ENCODE assay signal across 27 cellular contexts in the genomic region with DNA sequence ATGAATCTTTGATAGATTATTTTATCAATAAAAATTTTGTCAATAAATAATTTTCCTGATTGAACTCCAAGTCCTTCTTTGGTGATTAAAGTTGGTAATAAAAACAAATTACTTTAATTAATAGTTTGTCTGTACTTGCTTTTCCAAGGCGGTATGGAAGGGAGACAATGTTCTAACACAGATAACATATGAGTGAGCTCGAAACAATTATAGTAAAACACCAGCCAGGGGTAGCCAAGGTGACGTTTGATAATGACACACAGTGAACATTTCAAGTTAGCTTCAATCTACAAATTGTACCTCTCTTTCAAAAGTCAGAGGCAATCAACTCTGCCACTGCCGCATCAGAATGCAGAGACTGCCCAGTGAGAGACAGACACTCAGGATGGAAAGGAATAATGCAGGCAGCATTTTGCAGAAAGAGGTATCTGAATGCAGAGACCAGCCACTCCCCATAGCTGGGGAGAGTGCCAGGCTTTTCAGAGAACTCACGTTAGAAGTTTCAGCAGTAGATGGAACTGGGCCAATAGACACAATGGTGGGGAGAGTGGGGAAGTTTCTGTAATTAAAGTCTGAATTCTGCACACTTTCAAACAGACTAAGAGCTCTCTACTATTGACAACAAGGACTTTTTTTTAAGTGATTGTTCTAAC. TPM values are rescaled to one million over a fixed set of nuclear protein-coding genes. Genes with fewer than 3 reads are reported as not detected.
DNase-seq lines count a peak whose midpoint lies in the region; ATAC-seq and TF ChIP-seq lines count a peak whose summit lies in the region.
"Had no signal": no experiment of that assay in that cellular context is flagged by ENCODE, and none has a peak within 500 bp of the region (broad histone marks: within the 10 kb centered on the region; RNA-seq: fewer than 3 reads in every experiment).

No MANE protein-coding gene starts in this region.

- H3K27me3 ChIP-seq in testis, result no peaks in the 10 kb centered on the region
- H3K27me3 ChIP-seq: Peyer's patch had no signal

- WGBS in testis, 2 donors, result 26 to 29% methylated on average over 5 of the region's 5 CpGs

- TF ChIP-seq POLR2A in testis (IDR thresholded peaks at IDR 0.05), result no peak

- no peaks in the 10 kb centered on the region for H3K36me3 Mint-ChIP-seq in activated naive CD4-positive, alpha-beta T cell treated with anti-CD3 and anti-CD28 coated beads, Interleukin-2, amount 50 U/mL, for 72 hours
- H3K36me3 Mint-ChIP-seq: CD8-positive, alpha-beta T cell; naive thymus-derived CD8-positive, alpha-beta T cell; stimulated activated naive B cell treated with anti-CD40 and anti-IgM and Interleukin-4, amounts not matched to agents 10 μg/mL and 1 μg/mL and 100 μg/mL, for 72 hours had no signal

- no peaks in the 10 kb centered on the region for H3K36me3 ChIP-seq in testis (ENCODE audit: low read depth, missing control alignments)
- H3K36me3 ChIP-seq: Peyer's patch had no signal

- peak overlapping the region; percentile 3; the same call in 1 of the 2 replicates for H3K27ac ChIP-seq in VCaP
- H3K27ac ChIP-seq in testis, result peak overlapping the region; percentile 4 to 5
- H3K27ac ChIP-seq: parathyroid adenoma, Peyer's patch, skin epidermis had no signal

- intact Hi-C loops in left ventricle myocardium superior (cut with micrococcal nuclease) (no loop called here), testis (cut with DNase I; ENCODE audit: low total_unique reads) (no loop called here)

- peak; percentile 78 for ATAC-seq in left ventricle myocardium superior
- ATAC-seq in activated naive CD4-positive, alpha-beta T cell treated with anti-CD3 and anti-CD28 coated beads, Interleukin-2, amount 50 U/mL, for 72 hours, result no peak
- ATAC-seq: CD8-positive, alpha-beta T cell; GM12878; naive thymus-derived CD8-positive, alpha-beta T cell; stimulated activated naive B cell treated with anti-CD40 and anti-IgM and Interleukin-4, amounts not matched to agents 10 μg/mL and 1 μg/mL and 100 μg/mL, for 72 hours had no signal

- no peak for TF ChIP-seq CTCF in VCaP (conservative IDR thresholded peaks at IDR 0.05)
- no peak for TF ChIP-seq CTCF in testis (IDR thresholded peaks at IDR 0.05)

- peak overlapping the region in 1 of 2 donors; percentile 12 for H3K27ac Mint-ChIP-seq in activated naive CD4-positive, alpha-beta T cell treated with anti-CD3 and anti-CD28 coated beads, Interleukin-2, amount 50 U/mL, for 72 hours
- H3K27ac Mint-ChIP-seq: activated B cell treated with CpG ODN at 0.5 μM for 24 hours; CD8-positive, alpha-beta T cell; dendritic cell treated with granulocyte-macrophage colony-stimulating factor and Interleukin-4, amounts not matched to agents 40 ng/mL and 50 ng/mL, for 4 days; HFFc6; naive thymus-derived CD8-positive, alpha-beta T cell; stimulated activated naive B cell treated with anti-CD40 and anti-IgM and Interleukin-4, amounts not matched to agents 10 μg/mL and 1 μg/mL and 100 μg/mL, for 72 hours had no signal

- H3K4me3 ChIP-seq in testis, result no peak overlapping the region
- H3K4me3 ChIP-seq: GM12878, Peyer's patch, skin epidermis had no signal

- peak; percentile 13 for DNase-seq in DMS79 treated with DMSO at 0.1 percent for 48 hours (lab: John Stamatoyannopoulos, UW)
- DNase-seq in DMS79 (lab: John Stamatoyannopoulos, UW), result no peak
- DNase-seq in left ventricle myocardium superior, result no peak
- DNase-seq in testis, result peak; percentile 68
- no peak for DNase-seq in activated naive CD4-positive, alpha-beta T cell treated with anti-CD3 and anti-CD28 coated beads, Interleukin-2, amount 50 U/mL, for 72 hours (ENCODE audit: low spot score in 2 of 2)
- no peak for DNase-seq in dermis blood vessel endothelial cell
- DNase-seq in NCI-H2171 treated with DMSO at 0.1 percent for 48 hours (lab: John Stamatoyannopoulos, UW), result no peak
- DNase-seq: 8988T; activated B cell treated with CpG ODN at 0.5 μM for 24 hours; activated CD4-positive, alpha-beta T cell treated with anti-CD3 and anti-CD28 coated beads, Interleukin-2, amount 50 U/mL, for 48 hours; activated effector memory CD4-positive, alpha-beta T cell treated with Interleukin-2 at 50 U/mL for 16 hours; AML-193; CD8-positive, alpha-beta T cell; HFFc6; MV-4-11; naive thymus-derived CD8-positive, alpha-beta T cell; NCI-H187 treated with DMSO at 0.1 percent for 48 hours; NCI-H446 treated with DMSO at 0.1 percent for 48 hours; stimulated activated naive B cell treated with anti-CD40 and anti-IgM and Interleukin-4, amounts not matched to agents 10 μg/mL and 1 μg/mL and 100 μg/mL, for 72 hours; T-helper 2 cell had no signal

- H3K9me3 ChIP-seq in testis, result no peaks in the 10 kb centered on the region
- H3K9me3 ChIP-seq: Peyer's patch had no signal

- H3K4me1 ChIP-seq in testis, result peaks cover 19% of the 10 kb centered on the region
- H3K4me1 ChIP-seq: parathyroid adenoma, Peyer's patch had no signal

- peaks cover 4 to 7% of the 10 kb centered on the region in 2 donors for H3K9me3 Mint-ChIP-seq in activated naive CD4-positive, alpha-beta T cell treated with anti-CD3 and anti-CD28 coated beads, Interleukin-2, amount 50 U/mL, for 72 hours
- H3K9me3 Mint-ChIP-seq: CD8-positive, alpha-beta T cell; HFFc6 had no signal

RNA-seq across cellular contexts. Expression of a gene that starts 18.1 kb away (rescaled TPM):
- 0.15 TPM for total RNA-seq in left ventricle myocardium superior
- not detected for total RNA-seq in testis
- polyA plus RNA-seq in testis (ENCODE audit: insufficient read depth, low read depth, low replicate concordance), result not detected
- total RNA-seq in activated naive CD4-positive, alpha-beta T cell treated with anti-CD3 and anti-CD28 coated beads, Interleukin-2, amount 50 U/mL, for 72 hours, result not detected
- not detected in 2 replicates for total RNA-seq in dermis blood vessel endothelial cell
- total RNA-seq: activated B cell treated with CpG ODN at 0.5 μM for 24 hours; CD8-positive, alpha-beta T cell; fibroblast of lung; GM12878; HFFc6; naive thymus-derived CD8-positive, alpha-beta T cell had no signal
- polyA plus RNA-seq: fibroblast of lung; GM12878; naive thymus-derived CD8-positive, alpha-beta T cell had no signal

Comparison
In these comparisons a context has a peak if more than half of its experiments do, and no peak if none do; other contexts are left out.
1. DNase-seq: peak in DMS79 treated with DMSO at 0.1 percent for 48 hours (single experiment) and testis (single experiment); none in DMS79 (single experiment), left ventricle myocardium superior (single experiment), activated naive CD4-positive, alpha-beta T cell treated with anti-CD3 and anti-CD28 coated beads, Interleukin-2, amount 50 U/mL, for 72 hours (0 of 2), dermis blood vessel endothelial cell (single experiment) and NCI-H2171 treated with DMSO at 0.1 percent for 48 hours (single experiment).